In genomic region chr22:46649176-46650077, GRCh38 we compare ENCODE assay signal across 9 cellular contexts. TPM values are rescaled to one million over a fixed set of nuclear protein-coding genes. Genes with fewer than 3 reads are reported as not detected.
DNase-seq lines count a peak whose midpoint lies in the region; ATAC-seq and TF ChIP-seq lines count a peak whose summit lies in the region.
"Had no signal": no experiment of that assay in that cellular context is flagged by ENCODE, and none has a peak within 500 bp of the region (broad histone marks: within the 10 kb centered on the region; RNA-seq: fewer than 3 reads in every experiment).

No MANE protein-coding gene starts in this region.

- no peak overlapping the region for H3K27ac Mint-ChIP-seq in activated CD8-positive, alpha-beta T cell treated with anti-CD3 and anti-CD28 coated beads for 36 hours

- no peak for TF ChIP-seq CTCF in VCaP (conservative IDR thresholded peaks at IDR 0.05)
- TF ChIP-seq CTCF in activated CD8-positive, alpha-beta T cell treated with anti-CD3 and anti-CD28 coated beads for 36 hours (IDR thresholded peaks at IDR 0.05), result no peak

- CTCF ChIA-PET in activated CD8-positive, alpha-beta T cell treated with anti-CD3 and anti-CD28 coated beads for 36 hours (lab: Charles Lee), result interaction anchor here (1.2 kb wide), 1 partner anchor 86 kb away, joined by 3 read pairs; no protein-coding TSS in a partner anchor

- H3K9me3 Mint-ChIP-seq in activated CD8-positive, alpha-beta T cell treated with anti-CD3 and anti-CD28 coated beads for 36 hours, result no peaks in the 10 kb centered on the region

- DNase-seq in NCI-H1417 (lab: John Stamatoyannopoulos, UW) (peak in 2 of 3 experiments; percentile 24 to 61), NCI-H1417 treated with DMSO at 0.1 percent for 48 hours (lab: John Stamatoyannopoulos, UW) (no peak), hepatic stellate cell (ENCODE audit: low spot score) (peak; percentile 43), iPS-NIHi11 (ENCODE audit: low spot score) (no peak)
- no peak for DNase-seq in activated CD8-positive, alpha-beta T cell treated with anti-CD3 and anti-CD28 coated beads for 36 hours
- DNase-seq: PC-9 had no signal

- H3K27ac ChIP-seq in VCaP (peak overlapping the region; percentile 69), temporal lobe (ENCODE audit: low read depth, low read length) (peak overlapping the region; percentile 82)
- H3K27ac ChIP-seq: PC-9 had no signal

- H3K4me3 Mint-ChIP-seq in activated CD8-positive, alpha-beta T cell treated with anti-CD3 and anti-CD28 coated beads for 36 hours, result no peak overlapping the region

- no peak for ATAC-seq in HG03439 (IDR thresholded peaks at IDR 0.05; ENCODE audit: unreplicated experiment)
- ATAC-seq in activated CD8-positive, alpha-beta T cell treated with anti-CD3 and anti-CD28 coated beads for 36 hours, result no peak

- H3K4me1 Mint-ChIP-seq in activated CD8-positive, alpha-beta T cell treated with anti-CD3 and anti-CD28 coated beads for 36 hours (ENCODE audit: low read depth), result peaks cover 25% of the 10 kb centered on the region

- no peaks in the 10 kb centered on the region for H3K27me3 Mint-ChIP-seq in activated CD8-positive, alpha-beta T cell treated with anti-CD3 and anti-CD28 coated beads for 36 hours

- intact Hi-C loops in activated CD8-positive, alpha-beta T cell treated with anti-CD3 and anti-CD28 coated beads for 36 hours (cut with micrococcal nuclease), result no loop called here

- POLR2A ChIA-PET in activated CD8-positive, alpha-beta T cell treated with anti-CD3 and anti-CD28 coated beads for 36 hours (lab: Charles Lee), result no interaction called here

- peaks cover 2% of the 10 kb centered on the region for H3K36me3 Mint-ChIP-seq in activated CD8-positive, alpha-beta T cell treated with anti-CD3 and anti-CD28 coated beads for 36 hours (ENCODE audit: low read depth)

RNA-seq across cellular contexts. Expression of gene GRAMD4, which starts 29.2 kb away (rescaled TPM):
- total RNA-seq in temporal lobe, result 48.7 TPM
- total RNA-seq in activated CD8-positive, alpha-beta T cell treated with anti-CD3 and anti-CD28 coated beads for 36 hours, result 10 to 100 TPM; 26.9 to 28.1 TPM

Comparison
In these comparisons a context has a peak if more than half of its experiments do, and no peak if none do; other contexts are left out.
1. DNase-seq: peak in NCI-H1417 (2 of 3) and hepatic stellate cell (single experiment); none in NCI-H1417 treated with DMSO at 0.1 percent for 48 hours (single experiment), activated CD8-positive, alpha-beta T cell treated with anti-CD3 and anti-CD28 coated beads for 36 hours (single experiment) and iPS-NIHi11 (single experiment).